In genomic region chr7:11376549-11376948, GRCh38 we compare ENCODE assay signal across 18 cellular contexts.
DNase-seq lines count a peak whose midpoint lies in the region; ATAC-seq, FAIRE-seq and TF ChIP-seq lines count a peak whose summit lies in the region.
"Had no signal": no experiment of that assay in that cellular context is flagged by ENCODE, and none has a peak within 500 bp of the region (broad histone marks: within the 10 kb centered on the region; RNA-seq: fewer than 3 reads in every experiment).

No MANE protein-coding gene starts in this region.

- intact Hi-C loops in body of pancreas (cut with DNase I), result no loop called here

- no peak for TF ChIP-seq CTCF in body of pancreas (IDR thresholded peaks at IDR 0.05)

- WGBS in body of pancreas, 2 donors, result 22 to 35% methylated on average over 2 of the region's 2 CpGs
- 9 to 62% (median 38%) methylated on average over 2 of the region's 2 CpGs for WGBS in small intestine, 3 donors

- H3K27me3 ChIP-seq in body of pancreas (no peaks in the 10 kb centered on the region), small intestine (ENCODE audit: control insufficient read depth in 2 of 2, insufficient read depth in 2 of 2, low read length in 2 of 2) (no peaks in the 10 kb centered on the region)

- DNase-seq in body of pancreas, result no peak
- DNase-seq in kidney glomerular epithelial cell (lab: John Stamatoyannopoulos, UW), result peak; percentile 51
- DNase-seq in small intestine, result peak; percentile 71
- DNase-seq in HuH-7 (ENCODE audit: low spot score), result no peak
- DNase-seq in GM03348 (ENCODE audit: low spot score), result no peak
- DNase-seq: C1 segment of cervical spinal cord; Calu3; CD4-positive, alpha-beta T cell; DMS 273 treated with DMSO at 0.1 percent for 48 hours; H7; IMR-90; KBM-7 had no signal

- H3K4me1 ChIP-seq in body of pancreas, result peaks cover 12% of the 10 kb centered on the region
- peaks cover 0 to 2% of the 10 kb centered on the region in 2 donors for H3K4me1 ChIP-seq in small intestine (ENCODE audit: control insufficient read depth in 2 of 2, insufficient read depth in 1 of 2, low read depth in 1 of 2, low read length in 1 of 2)

- no peak for FAIRE-seq in small intestine (lab: Jason Lieb, UNC)
- FAIRE-seq: GM12878, GM18507 had no signal

- TF ChIP-seq POLR2A in body of pancreas (IDR thresholded peaks at IDR 0.05), result no peak

- peak; percentile 54 for ATAC-seq in GM18861 (IDR thresholded peaks at IDR 0.05; ENCODE audit: unreplicated experiment)
- ATAC-seq in body of pancreas, result peak; percentile 53
- no peak for ATAC-seq in HG03469 (IDR thresholded peaks at IDR 0.05; ENCODE audit: unreplicated experiment)
- ATAC-seq: GM12878, GM23338 had no signal

- H3K27ac ChIP-seq in body of pancreas, result no peak overlapping the region
- no peak overlapping the region for H3K27ac ChIP-seq in small intestine (ENCODE audit: low read depth in 1 of 2, low read length in 1 of 2)
- H3K27ac ChIP-seq: HL-60 had no signal

- H3K9me3 ChIP-seq in body of pancreas (no peaks in the 10 kb centered on the region), small intestine (ENCODE audit: control insufficient read depth, low read depth) (no peaks in the 10 kb centered on the region)

- H3K36me3 ChIP-seq in body of pancreas (replicated peaks in 1 of 2; ENCODE audit: insufficient read depth in 1 of 2, low read depth in 2 of 2) (no peaks in the 10 kb centered on the region), small intestine (ENCODE audit: control insufficient read depth in 2 of 2, insufficient read depth in 2 of 2, low read length in 2 of 2) (no peaks in the 10 kb centered on the region)

- no peak overlapping the region for H3K4me3 ChIP-seq in body of pancreas
- H3K4me3 ChIP-seq in small intestine (ENCODE audit: low read depth in 1 of 2, low read length in 2 of 2), result no peak overlapping the region
- H3K4me3 ChIP-seq: GM12878, GM23338 had no signal

Comparison
In these comparisons a context has a peak if more than half of its experiments do, and no peak if none do; other contexts are left out.
1. DNase-seq: peak in kidney glomerular epithelial cell (single experiment) and small intestine (single experiment); none in body of pancreas (0 of 4), HuH-7 (single experiment) and GM03348 (single experiment).